ENCODE assay signal across 8 cellular contexts in genomic region chr5:76402880-76403712, GRCh38. TPM values are rescaled to one million over a fixed set of nuclear protein-coding genes. Genes with fewer than 3 reads are reported as not detected.
DNase-seq lines count a peak whose midpoint lies in the region; ATAC-seq and TF ChIP-seq lines count a peak whose summit lies in the region.

Gene IQGAP2, plus strand, starts transcription at chr5:76403285. Its CDS starts 261 bp downstream, at chr5:76403546.

- peak within 1 kb of the TSS; percentile 66 to 77 (median 72) for H3K27ac ChIP-seq in sigmoid colon

- DNase-seq in DMS 273 treated with DMSO at 0.1 percent for 48 hours (lab: John Stamatoyannopoulos, UW) (peak; percentile 41), HT1080 (ENCODE audit: low read depth) (peak; percentile 47), T-cell (peak; percentile 70 to 93 (median 84)), hepatic stellate cell (ENCODE audit: low spot score) (peak; percentile 46), sigmoid colon (peak; percentile 77), NCI-H1092 treated with DMSO at 0.1 percent for 48 hours (lab: John Stamatoyannopoulos, UW) (no peak)
- peak; percentile 83 for DNase-seq in activated naive CD8-positive, alpha-beta T cell treated with anti-CD3 and anti-CD28 coated beads, Interleukin-2, amount 50 U/mL, for 24 hours

- TF ChIP-seq POLR2A in sigmoid colon (IDR thresholded peaks at IDR 0.05) = no peak

- no peaks in the 10 kb centered on the region for H3K36me3 ChIP-seq in sigmoid colon

- TF ChIP-seq EP300 in sigmoid colon (IDR thresholded peaks at IDR 0.05) = no peak

- peak within 1 kb of the TSS; percentile 98 to 100 for H3K27ac Mint-ChIP-seq in T-cell
- peak within 1 kb of the TSS; percentile 99 for H3K27ac Mint-ChIP-seq in activated naive CD8-positive, alpha-beta T cell treated with anti-CD3 and anti-CD28 coated beads, Interleukin-2, amount 50 U/mL, for 24 hours

- peaks cover 7% of the 10 kb centered on the region for H3K36me3 Mint-ChIP-seq in T-cell
- H3K36me3 Mint-ChIP-seq in activated naive CD8-positive, alpha-beta T cell treated with anti-CD3 and anti-CD28 coated beads, Interleukin-2, amount 50 U/mL, for 24 hours (ENCODE audit: low read depth) = no peaks in the 10 kb centered on the region

- CTCF ChIA-PET in T-cell (lab: Charles Lee) = interaction anchor here (0.6 to 3.4 kb wide), 19 partner anchors 9 to 181 kb away, joined by 3 to 27 read pairs (median 4); no protein-coding TSS in a partner anchor

- H3K4me1 Mint-ChIP-seq in T-cell = peaks cover 60 to 62% (median 60%) of the 10 kb centered on the region in 3 donors
- peaks cover 62% of the 10 kb centered on the region for H3K4me1 Mint-ChIP-seq in activated naive CD8-positive, alpha-beta T cell treated with anti-CD3 and anti-CD28 coated beads, Interleukin-2, amount 50 U/mL, for 24 hours

- 0% methylated on average over 89 of the region's 89 CpGs for WGBS in sigmoid colon, 2 donors

- no peaks in the 10 kb centered on the region for H3K9me3 ChIP-seq in sigmoid colon

- ATAC-seq in GM21367 (IDR thresholded peaks at IDR 0.05; ENCODE audit: unreplicated experiment) (peak; percentile 42), T-cell (replicated peaks in 1 of 4) (peak; percentile 63 to 74 (median 70))
- ATAC-seq in activated naive CD8-positive, alpha-beta T cell treated with anti-CD3 and anti-CD28 coated beads, Interleukin-2, amount 50 U/mL, for 24 hours = peak; percentile 63

- peak within 1 kb of the TSS; percentile 87 to 97 (median 93) for H3K4me3 Mint-ChIP-seq in T-cell
- peak within 1 kb of the TSS; percentile 93 for H3K4me3 Mint-ChIP-seq in activated naive CD8-positive, alpha-beta T cell treated with anti-CD3 and anti-CD28 coated beads, Interleukin-2, amount 50 U/mL, for 24 hours

- intact Hi-C loops in sigmoid colon (cut with DNase I) = loop anchor here (2.0 to 5.0 kb wide), 2 partner anchors 139 to 180 kb away; no protein-coding TSS in a partner anchor

- POLR2A ChIA-PET in T-cell (lab: Charles Lee) = interaction anchor here (0.5 to 1.9 kb wide), 15 partner anchors 13 to 229 kb away, joined by 3 to 30 read pairs (median 4); no protein-coding TSS in a partner anchor

- peak within 1 kb of the TSS; percentile 33 to 63 (median 58) for H3K4me3 ChIP-seq in sigmoid colon

- no peaks in the 10 kb centered on the region for H3K27me3 Mint-ChIP-seq in T-cell
- no peaks in the 10 kb centered on the region for H3K27me3 Mint-ChIP-seq in activated naive CD8-positive, alpha-beta T cell treated with anti-CD3 and anti-CD28 coated beads, Interleukin-2, amount 50 U/mL, for 24 hours

- H3K4me1 ChIP-seq in sigmoid colon = peaks cover 0 to 21% (median 11%) of the 10 kb centered on the region in 4 donors

- no peaks in the 10 kb centered on the region for H3K9me3 Mint-ChIP-seq in T-cell
- H3K9me3 Mint-ChIP-seq in activated naive CD8-positive, alpha-beta T cell treated with anti-CD3 and anti-CD28 coated beads, Interleukin-2, amount 50 U/mL, for 24 hours = no peaks in the 10 kb centered on the region

- peaks cover 9 to 30% (median 10%) of the 10 kb centered on the region in 3 donors for H3K27me3 ChIP-seq in sigmoid colon

- peak; percentile 9 to 50 (median 30) for TF ChIP-seq CTCF in sigmoid colon (IDR thresholded peaks at IDR 0.05)

RNA-seq across cellular contexts. Expression of gene IQGAP2, which starts in this region (rescaled TPM):
- 0.10 and 0.16 TPM in 2 replicates for total RNA-seq in HT1080 (2014; rRNA removed; shearing (Covaris generic))
- 0.29 and 1.4 TPM in 2 replicates for polyA plus RNA-seq in HT1080 (2015; cell fraction: cytosol; rRNA removed)
- 0.55 and 0.94 TPM in 2 replicates for polyA plus RNA-seq in HT1080 (2015; cell fraction: nucleus; rRNA removed)
- 100 to 1,000 TPM in 1 of 5 donors, 10 to 100 TPM in 4; 66.5 to 121 (median 72.5) TPM for total RNA-seq in T-cell
- 10 to 100 TPM; 15.0 to 24.6 (median 16.3) TPM for total RNA-seq in sigmoid colon
- 10 to 100 TPM; 40.5 to 85.3 (median 67.3) TPM for polyA plus RNA-seq in sigmoid colon

Comparison
In these comparisons a context has a peak if more than half of its experiments do, and no peak if none do; other contexts are left out.
1. RNA of gene IQGAP2 (total RNA-seq): 66.5 to 121 TPM in T-cell and 15.0 to 24.6 TPM in sigmoid colon; 0.10 to 0.16 TPM in HT1080; every median in the first group is over 10 times any median in the second.
2. Peak in every context shown above with its lines, with median percentiles within 50 percentile points of each other: ATAC-seq.